ENCODE assay signal across 8 cellular contexts in the genomic region with DNA sequence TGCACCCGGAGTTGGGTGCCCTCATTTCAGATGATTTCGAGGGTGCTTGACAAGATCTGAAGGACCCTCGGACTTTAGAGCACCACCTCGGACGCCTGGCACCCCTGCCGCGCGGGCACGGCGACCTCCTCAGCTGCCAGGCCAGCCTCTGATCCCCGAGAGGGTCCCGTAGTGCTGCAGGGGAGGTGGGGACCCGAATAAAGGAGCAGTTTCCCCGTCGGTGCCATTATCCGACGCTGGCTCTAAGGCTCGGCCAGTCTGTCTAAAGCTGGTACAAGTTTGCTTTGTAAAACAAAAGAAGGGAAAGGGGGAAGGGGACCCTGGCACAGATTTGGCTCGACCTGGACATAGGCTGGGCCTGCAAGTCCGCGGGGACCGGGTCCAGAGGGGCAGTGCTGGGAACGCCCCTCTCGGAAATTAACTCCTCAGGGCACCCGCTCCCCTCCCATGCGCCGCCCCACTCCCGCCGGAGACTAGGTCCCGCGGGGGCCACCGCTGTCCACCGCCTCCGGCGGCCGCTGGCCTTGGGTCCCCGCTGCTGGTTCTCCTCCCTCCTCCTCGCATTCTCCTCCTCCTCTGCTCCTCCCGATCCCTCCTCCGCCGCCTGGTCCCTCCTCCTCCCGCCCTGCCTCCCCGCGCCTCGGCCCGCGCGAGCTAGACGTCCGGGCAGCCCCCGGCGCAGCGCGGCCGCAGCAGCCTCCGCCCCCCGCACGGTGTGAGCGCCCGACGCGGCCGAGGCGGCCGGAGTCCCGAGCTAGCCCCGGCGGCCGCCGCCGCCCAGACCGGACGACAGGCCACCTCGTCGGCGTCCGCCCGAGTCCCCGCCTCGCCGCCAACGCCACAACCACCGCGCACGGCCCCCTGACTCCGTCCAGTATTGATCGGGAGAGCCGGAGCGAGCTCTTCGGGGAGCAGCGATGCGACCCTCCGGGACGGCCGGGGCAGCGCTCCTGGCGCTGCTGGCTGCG. TPM values are rescaled to one million over a fixed set of nuclear protein-coding genes. Genes with fewer than 3 reads are reported as not detected.
DNase-seq lines count a peak whose midpoint lies in the region; ATAC-seq and TF ChIP-seq lines count a peak whose summit lies in the region.

A gene (plus strand): TSS at position 657 of the 968 bp plus-strand sequence. CDS start 261 bp downstream, at position 918.

- no peaks in the 10 kb centered on the region for H3K4me1 Mint-ChIP-seq in activated T-cell treated with anti-CD3 and anti-CD28 coated beads, Interleukin-2, amount 50 U/mL, for 72 hours (ENCODE audit: low read depth)

- H3K4me3 ChIP-seq in SJCRH30: peak within 1 kb of the TSS; percentile 69
- H3K4me3 ChIP-seq in esophagus squamous epithelium: peak within 1 kb of the TSS; percentile 79 to 93 (median 88)
- peak within 1 kb of the TSS; percentile 73 to 87 (median 82) for H3K4me3 ChIP-seq in upper lobe of left lung

- peak within 1 kb of the TSS; percentile 58 to 66 for H3K4me3 Mint-ChIP-seq in activated T-cell treated with anti-CD3 and anti-CD28 coated beads, Interleukin-2, amount 50 U/mL, for 72 hours

- no peak for DNase-seq in activated T-cell treated with anti-CD3 and anti-CD28 coated beads, Interleukin-2, amount 50 U/mL, for 72 hours
- no peak for DNase-seq in activated T-cell treated with anti-CD3 and anti-CD28 coated beads, Interleukin-2, amount 50 U/mL, for 1 hour
- peak; percentile 65 to 69 for DNase-seq in SJCRH30
- DNase-seq in esophagus squamous epithelium (lab: John Stamatoyannopoulos, UW): no peak
- DNase-seq in midbrain (lab: John Stamatoyannopoulos, UW): peak; percentile 60
- peak; percentile 82 to 95 for DNase-seq in upper lobe of left lung

- H3K36me3 Mint-ChIP-seq in activated T-cell treated with anti-CD3 and anti-CD28 coated beads, Interleukin-2, amount 50 U/mL, for 72 hours (ENCODE audit: insufficient read depth in 2 of 2): peaks cover 0 to 2% of the 10 kb centered on the region in 2 donors

- WGBS in esophagus squamous epithelium, 2 donors: 4 to 6% methylated on average over 14 to 28 of the region's 98 CpGs
- WGBS in upper lobe of left lung, 2 donors: 5 to 11% methylated on average over 5 to 52 of the region's 98 CpGs

- no peak for TF ChIP-seq EP300 in upper lobe of left lung (IDR thresholded peaks at IDR 0.05)

- peak in 2 of 4 donors; percentile 91 to 95 for TF ChIP-seq POLR2A in esophagus squamous epithelium (IDR thresholded peaks at IDR 0.05)
- TF ChIP-seq POLR2A in upper lobe of left lung (IDR thresholded peaks at IDR 0.05): peak in 3 of 4 donors; percentile 55 to 88 (median 84)

- TF ChIP-seq CTCF in esophagus squamous epithelium (IDR thresholded peaks at IDR 0.05): no peak
- TF ChIP-seq CTCF in upper lobe of left lung (IDR thresholded peaks at IDR 0.05): peak in 2 of 6 experiments; percentile 3 to 4

- ATAC-seq in activated T-cell treated with anti-CD3 and anti-CD28 coated beads, Interleukin-2, amount 50 U/mL, for 72 hours (replicated peaks in 1 of 2): peak in 1 of 2 donors; percentile 61
- peak; percentile 88 for ATAC-seq in upper lobe of left lung (ENCODE audit: low FRiP score in 2 of 2)
- no peak for ATAC-seq in GM21576 (IDR thresholded peaks at IDR 0.05; ENCODE audit: unreplicated experiment)
- no peak for ATAC-seq in GM19023 (IDR thresholded peaks at IDR 0.05; ENCODE audit: unreplicated experiment)

- H3K36me3 ChIP-seq in SJCRH30: no peaks in the 10 kb centered on the region
- no peaks in the 10 kb centered on the region for H3K36me3 ChIP-seq in esophagus squamous epithelium
- H3K36me3 ChIP-seq in upper lobe of left lung: no peaks in the 10 kb centered on the region

- H3K9me3 Mint-ChIP-seq in activated T-cell treated with anti-CD3 and anti-CD28 coated beads, Interleukin-2, amount 50 U/mL, for 72 hours: no peaks in the 10 kb centered on the region

- peaks cover 36% of the 10 kb centered on the region for H3K27me3 Mint-ChIP-seq in activated T-cell treated with anti-CD3 and anti-CD28 coated beads, Interleukin-2, amount 50 U/mL, for 72 hours (ENCODE audit: low read depth)

- H3K27ac ChIP-seq in SJCRH30 (no peak within 1 kb of the TSS), esophagus squamous epithelium (peak within 1 kb of the TSS; percentile 94 to 100 (median 98)), upper lobe of left lung (peak within 1 kb of the TSS; percentile 95 to 98 (median 96))

- H3K27me3 ChIP-seq in SJCRH30 (no peaks in the 10 kb centered on the region), esophagus squamous epithelium (peaks cover 0 to 28% (median 0%) of the 10 kb centered on the region in 4 donors), upper lobe of left lung (peaks cover 0 to 9% (median 0%) of the 10 kb centered on the region in 4 donors)

- intact Hi-C loops in esophagus squamous epithelium (cut with DNase I): no loop called here

- H3K4me1 ChIP-seq in SJCRH30 (no peaks in the 10 kb centered on the region), esophagus squamous epithelium (peaks cover 10 to 50% (median 20%) of the 10 kb centered on the region in 3 donors), upper lobe of left lung (peaks cover 13 to 29% (median 22%) of the 10 kb centered on the region in 4 donors)

- H3K9me3 ChIP-seq in SJCRH30 (replicated peaks) (no peaks in the 10 kb centered on the region), esophagus squamous epithelium (no peaks in the 10 kb centered on the region), upper lobe of left lung (no peaks in the 10 kb centered on the region)

- no peak within 1 kb of the TSS for H3K27ac Mint-ChIP-seq in activated T-cell treated with anti-CD3 and anti-CD28 coated beads, Interleukin-2, amount 50 U/mL, for 72 hours

RNA-seq across cellular contexts. Expression of the gene that starts here (rescaled TPM):
- total RNA-seq in activated T-cell treated with anti-CD3 and anti-CD28 coated beads, Interleukin-2, amount 50 U/mL, for 72 hours: under 1 TPM in 1 of 2 donors, not detected in 1; 0.09 TPM
- total RNA-seq in SJCRH30 (2014; rRNA removed; shearing (Covaris generic)): 7.3 and 8.3 TPM in 2 replicates
- total RNA-seq in esophagus squamous epithelium: 100 to 1,000 TPM in 1 of 4 donors, 10 to 100 TPM in 3; 66.1 to 108 (median 72.3) TPM
- 100 to 1,000 TPM in 2 of 6 donors, 10 to 100 TPM in 4; 58.7 to 110 (median 93.2) TPM for total RNA-seq in upper lobe of left lung

Comparison
In these comparisons a context has a peak if more than half of its experiments do, and no peak if none do; other contexts are left out.
1. ATAC-seq: peak in upper lobe of left lung (2 of 2); none in GM21576 (single experiment) and GM19023 (single experiment).
2. DNase-seq: peak in SJCRH30 (2 of 2), midbrain (single experiment) and upper lobe of left lung (2 of 2); none in activated T-cell treated with anti-CD3 and anti-CD28 coated beads, Interleukin-2, amount 50 U/mL, for 72 hours (0 of 2), activated T-cell treated with anti-CD3 and anti-CD28 coated beads, Interleukin-2, amount 50 U/mL, for 1 hour (single experiment) and esophagus squamous epithelium (single experiment).
3. Peak in every context shown above with its lines, with median percentiles within 50 percentile points of each other: H3K4me3 ChIP-seq.